9 cellular contexts compared by ENCODE assay signal in genomic region chr16:89200850-89201466, GRCh38. TPM values are rescaled to one million over a fixed set of nuclear protein-coding genes. Genes with fewer than 3 reads are reported as not detected.
DNase-seq lines count a peak whose midpoint lies in the region; ATAC-seq and TF ChIP-seq lines count a peak whose summit lies in the region.
"Had no signal": no experiment of that assay in that cellular context is flagged by ENCODE, and none has a peak within 500 bp of the region (broad histone marks: within the 10 kb centered on the region; RNA-seq: fewer than 3 reads in every experiment).

No MANE protein-coding gene starts in this region.

- in situ Hi-C loops in brain microvascular endothelial cell (cut with HindIII; ENCODE audit: low pct_ligation_motif_present, low sequenced_read_pairs): no loop called here

- no CpG with 5 or more reads among the region's 68 CpGs for WGBS in iPS DF 6.9 (ENCODE audit: insufficient coverage, insufficient read length)

- no peak for TF ChIP-seq CTCF in brain microvascular endothelial cell (IDR thresholded peaks at IDR 0.05; ENCODE audit: low read depth, low read length, missing control alignments)

- H3K27me3 ChIP-seq in iPS DF 6.9 (ENCODE audit: control insufficient read depth, insufficient read depth, low read length) (peaks cover 10% of the 10 kb centered on the region), brain microvascular endothelial cell (replicated peaks) (peaks cover 32% of the 10 kb centered on the region)

- peaks cover 43% of the 10 kb centered on the region for H3K27me3 Mint-ChIP-seq in T-helper 17 cell

- peak overlapping the region; percentile 68; the same call in 1 of the 2 replicates for H3K4me3 ChIP-seq in iPS DF 6.9 (ENCODE audit: low read length)
- H3K4me3 ChIP-seq in skeletal muscle cell (ENCODE audit: low read depth, low read length): peak overlapping the region; percentile 37
- H3K4me3 ChIP-seq in brain microvascular endothelial cell (ENCODE audit: low read depth, low read length): no peak overlapping the region

- peak; percentile 49 for DNase-seq in DMS53 (lab: John Stamatoyannopoulos, UW)
- no peak for DNase-seq in DMS53 treated with DMSO at 0.1 percent for 48 hours (lab: John Stamatoyannopoulos, UW; ENCODE audit: unreplicated experiment)
- no peak for DNase-seq in T-helper 17 cell
- DNase-seq in iPS DF 6.9 (ENCODE audit: low read depth, low spot score): no peak
- no peak for DNase-seq in skeletal muscle cell (ENCODE audit: low read depth)
- no peak for DNase-seq in C1 segment of cervical spinal cord (lab: John Stamatoyannopoulos, UW)
- DNase-seq in kidney tubule cell (ENCODE audit: low spot score): no peak
- DNase-seq in brain microvascular endothelial cell: no peak

- H3K4me1 ChIP-seq in iPS DF 6.9 (ENCODE audit: control insufficient read depth, insufficient read depth, low read length): peaks cover 2% of the 10 kb centered on the region; the same call in 1 of the 2 replicates

- no peak overlapping the region for H3K27ac ChIP-seq in iPS DF 6.9 (ENCODE audit: low read length)
- H3K27ac ChIP-seq in brain microvascular endothelial cell: no peak overlapping the region
- H3K27ac ChIP-seq: 22Rv1 had no signal

- no peak overlapping the region for H3K27ac Mint-ChIP-seq in T-helper 17 cell

- H3K36me3 ChIP-seq in iPS DF 6.9 (ENCODE audit: control insufficient read depth, insufficient read depth, low read length) (no peaks in the 10 kb centered on the region), brain microvascular endothelial cell (replicated peaks) (no peaks in the 10 kb centered on the region)

- ATAC-seq in T-helper 17 cell: peak; percentile 8

- no peaks in the 10 kb centered on the region for H3K36me3 Mint-ChIP-seq in T-helper 17 cell (ENCODE audit: low read depth)

- peaks cover 3% of the 10 kb centered on the region for H3K4me1 Mint-ChIP-seq in T-helper 17 cell

- peak overlapping the region; percentile 67 for H3K4me3 Mint-ChIP-seq in T-helper 17 cell

- H3K9me3 ChIP-seq in T-helper 17 cell (ENCODE audit: control insufficient read depth, low read length, poor library complexity, severe bottlenecking): no peaks in the 10 kb centered on the region
- H3K9me3 ChIP-seq in iPS DF 6.9 (ENCODE audit: control insufficient read depth, insufficient read depth, low read length): no peaks in the 10 kb centered on the region

RNA-seq across cellular contexts. Expression of gene SLC22A31, which starts 0.6 kb away (rescaled TPM):
- total RNA-seq in T-helper 17 cell: under 1 TPM; 0.52 to 0.76 TPM

RNA-seq across cellular contexts. Expression of gene ZNF778, which starts 16.5 kb away (rescaled TPM):
- total RNA-seq in T-helper 17 cell: 1 to 10 TPM; 4.1 to 8.1 TPM

RNA-seq across cellular contexts. Expression of gene CDH15, which starts 29.4 kb away (rescaled TPM):
- total RNA-seq in T-helper 17 cell: under 1 TPM in 1 of 2 donors, not detected in 1; 0.12 TPM
